21 cellular contexts compared by ENCODE assay signal in genomic region chr16:50448981-50449380, GRCh38.
A peak's percentile ranks its signal among the peaks of the same experiment; 100 is the strongest.
DNase-seq lines count a peak whose midpoint lies in the region; FAIRE-seq and TF ChIP-seq lines count a peak whose summit lies in the region.
"Had no signal": no experiment of that assay in that cellular context is flagged by ENCODE, and none has a peak within 500 bp of the region (broad histone marks: within the 10 kb centered on the region; RNA-seq: fewer than 3 reads in every experiment).

No MANE protein-coding gene starts in this region.

- CTCF ChIA-PET in activated CD4-positive, alpha-beta memory T cell treated with anti-CD3 and anti-CD28 coated beads for 36 hours (lab: Charles Lee) = no interaction called here
- CTCF ChIA-PET in activated CD4-positive, alpha-beta memory T cell treated with anti-CD3 and anti-CD28 coated beads, Interleukin-2, amount 10 ng/mL, durations not matched to agents 7 days and 5 days (lab: Charles Lee) = interaction anchor here (1.7 kb wide), 1 partner anchor 216 kb away, joined by 3 read pairs; no protein-coding TSS in a partner anchor
- CTCF ChIA-PET in H1 (lab: Charles Lee; ENCODE audit: partially characterized antibody) = interaction anchor here (1.0 to 7.5 kb wide), 15 partner anchors 15 to 218 kb away, joined by 3 to 55 read pairs (median 4); no protein-coding TSS in a partner anchor

- H3K4me2 ChIP-seq in H1 (ENCODE audit: insufficient read depth in 1 of 2, low read depth in 2 of 2, low read length in 2 of 2) (0 out of 4 replicates have a peak overlapping the region, but pooled peaks of 1 of the 2 experiments have one; percentile 15), neural progenitor cell (no peak overlapping the region)
- H3K4me2 ChIP-seq: A549 had no signal

- no peak overlapping the region for H3K4me3 Mint-ChIP-seq in activated CD4-positive, alpha-beta memory T cell treated with anti-CD3 and anti-CD28 coated beads for 36 hours
- no peak overlapping the region for H3K4me3 Mint-ChIP-seq in activated CD4-positive, alpha-beta memory T cell treated with anti-CD3 and anti-CD28 coated beads, Interleukin-2, amount 10 ng/mL, durations not matched to agents 7 days and 5 days
- H3K4me3 Mint-ChIP-seq in neural progenitor cell = peak overlapping the region; percentile 57
- H3K4me3 Mint-ChIP-seq: CD4-positive, alpha-beta T cell; HFFc6 had no signal

- peak; percentile 4 for DNase-seq in activated CD4-positive, alpha-beta memory T cell treated with anti-CD3 and anti-CD28 coated beads for 36 hours
- DNase-seq in activated CD4-positive, alpha-beta memory T cell treated with anti-CD3 and anti-CD28 coated beads, Interleukin-2, amount 10 ng/mL, durations not matched to agents 7 days and 5 days = no peak
- no peak for DNase-seq in H1 (ENCODE audit: low read depth in 1 of 2, low spot score in 2 of 2)
- no peak for DNase-seq in neural progenitor cell (ENCODE audit: low spot score)
- no peak for DNase-seq in SK-N-DZ (ENCODE audit: low spot score)
- DNase-seq in stimulated activated CD4-positive, alpha-beta T cell treated with anti-CD3 and anti-CD28 coated beads, Interleukin-15, amount 100 ng/mL, for 24 hours = no peak
- DNase-seq in NCI-H82 treated with DMSO at 0.1 percent for 48 hours (lab: John Stamatoyannopoulos, UW; ENCODE audit: unreplicated experiment) = no peak
- DNase-seq: AML-193; CD4-positive, alpha-beta T cell; DMS79; GDM1; GM23248; HFFc6 had no signal

- no peak overlapping the region for H2AK5ac ChIP-seq in H1 (ENCODE audit: low read depth, low read length)

- H4K5ac ChIP-seq in H1 (ENCODE audit: insufficient read length, low read depth, low read length) = no peak overlapping the region

- H2BK120ac ChIP-seq in H1 (replicated peaks; ENCODE audit: low read depth, low read length) = no peak overlapping the region

- H3K23ac ChIP-seq in H1 (ENCODE audit: insufficient read length) = no peak overlapping the region

- H4K20me1 ChIP-seq in H1 (replicated peaks in 1 of 2; ENCODE audit: control insufficient read depth in 1 of 2, insufficient read depth in 2 of 2, low read length in 2 of 2) (no peaks in the 10 kb centered on the region), neural progenitor cell (ENCODE audit: low read depth) (peaks cover 9% of the 10 kb centered on the region)

- H3K9ac ChIP-seq in H1 (replicated peaks in 1 of 4; ENCODE audit: extremely low read depth in 1 of 4, low read depth in 3 of 4, low read length in 3 of 4) (no peak overlapping the region), neural progenitor cell (no peak overlapping the region)
- H3K9ac ChIP-seq: GM23248 had no signal

- no peak overlapping the region for H3K27ac Mint-ChIP-seq in activated CD4-positive, alpha-beta memory T cell treated with anti-CD3 and anti-CD28 coated beads for 36 hours
- H3K27ac Mint-ChIP-seq in activated CD4-positive, alpha-beta memory T cell treated with anti-CD3 and anti-CD28 coated beads, Interleukin-2, amount 10 ng/mL, durations not matched to agents 7 days and 5 days = no peak overlapping the region
- H3K27ac Mint-ChIP-seq in neural progenitor cell = peak overlapping the region; percentile 85
- H3K27ac Mint-ChIP-seq: CD4-positive, alpha-beta T cell; HFFc6 had no signal

- POLR2A ChIA-PET in activated CD4-positive, alpha-beta memory T cell treated with anti-CD3 and anti-CD28 coated beads for 36 hours (lab: Charles Lee) = no interaction called here
- POLR2A ChIA-PET in activated CD4-positive, alpha-beta memory T cell treated with anti-CD3 and anti-CD28 coated beads, Interleukin-2, amount 10 ng/mL, durations not matched to agents 7 days and 5 days (lab: Charles Lee) = no interaction called here
- POLR2A ChIA-PET in H1 (lab: Charles Lee; ENCODE audit: partially characterized antibody) = no interaction called here

- TF ChIP-seq CTCF in H1 (IDR thresholded peaks at IDR 0.05; ENCODE audit: control extremely low read depth in 1 of 3, insufficient read depth in 1 of 3, low read depth in 1 of 3, low read length in 3 of 3) = peak in 1 of 3 experiments; percentile 8; a peak in 1 of 4 replicates
- no peak for TF ChIP-seq CTCF in neural progenitor cell (IDR thresholded peaks at IDR 0.05)

- no peak overlapping the region for H3K4ac ChIP-seq in H1 (replicated peaks; ENCODE audit: insufficient read length, low read depth, low read length)

- H2BK5ac ChIP-seq in H1 (ENCODE audit: low read depth, low read length) = peak overlapping the region; percentile 17; the same call in 1 of the 2 replicates

- H3K4me3 ChIP-seq in H1 (ENCODE audit: extremely low read depth in 1 of 4, insufficient read depth in 2 of 4, low read depth in 3 of 4, low read length in 4 of 4) = no peak overlapping the region
- H3K4me3 ChIP-seq in neural progenitor cell = no peak overlapping the region
- H3K4me3 ChIP-seq: A549, GM23248 had no signal

- H3K18ac ChIP-seq in H1 (ENCODE audit: extremely low read depth, low read length) = no peak overlapping the region; the same call in 1 of the 2 replicates

- H3K36me3 Mint-ChIP-seq in activated CD4-positive, alpha-beta memory T cell treated with anti-CD3 and anti-CD28 coated beads for 36 hours = no peaks in the 10 kb centered on the region
- H3K36me3 Mint-ChIP-seq in activated CD4-positive, alpha-beta memory T cell treated with anti-CD3 and anti-CD28 coated beads, Interleukin-2, amount 10 ng/mL, durations not matched to agents 7 days and 5 days (ENCODE audit: low read depth) = no peaks in the 10 kb centered on the region
- no peaks in the 10 kb centered on the region for H3K36me3 Mint-ChIP-seq in neural progenitor cell

- 81% methylated on average over 10 of the region's 10 CpGs; no CpG with 5 or more reads in 1 of the 2 experiments for WGBS in H1 (ENCODE audit: extremely low coverage in 1 of 2, insufficient coverage in 1 of 2, insufficient read length in 1 of 2, insufficient replicate concordance in 2 of 2, low coverage in 1 of 2, low lambda C conversion rate in 2 of 2, missing lambda C conversion rate in 1 of 2), 2 experiments

- H3K79me2 ChIP-seq in H1 (ENCODE audit: control insufficient read depth in 1 of 2, insufficient read depth in 2 of 2, low read length in 2 of 2) (no peaks in the 10 kb centered on the region), neural progenitor cell (ENCODE audit: low read depth) (no peaks in the 10 kb centered on the region)

- H3K9me3 ChIP-seq in H1 (ENCODE audit: insufficient read depth in 2 of 2, low read depth in 1 of 2, low read length in 1 of 2) (no peaks in the 10 kb centered on the region), neural progenitor cell (ENCODE audit: low read depth) (no peaks in the 10 kb centered on the region)
- H3K9me3 ChIP-seq: A549, Caco-2 had no signal

- no peaks in the 10 kb centered on the region for H3K36me3 ChIP-seq in H1 (ENCODE audit: control insufficient read depth in 2 of 4, insufficient read depth in 4 of 4, low read length in 3 of 4)
- no peaks in the 10 kb centered on the region for H3K36me3 ChIP-seq in neural progenitor cell

- no peak overlapping the region for H3K27ac ChIP-seq in H1 (ENCODE audit: low read depth, low read length)
- H3K27ac ChIP-seq in neural progenitor cell = no peak overlapping the region
- H3K27ac ChIP-seq: 22Rv1, A549, C4-2B, GM23248, HL-60 had no signal

- H3K4me1 ChIP-seq in H1 (replicated peaks in 1 of 4; ENCODE audit: control insufficient read depth in 3 of 4, insufficient read depth in 4 of 4, low read length in 3 of 4) = peaks cover 9 to 30% (median 17%) of the 10 kb centered on the region in 4 experiments; a peak in 6 of 7 replicates
- peaks cover 24% of the 10 kb centered on the region for H3K4me1 ChIP-seq in neural progenitor cell
- H3K4me1 ChIP-seq: A549, Caco-2 had no signal

- intact Hi-C loops in activated CD4-positive, alpha-beta memory T cell treated with anti-CD3 and anti-CD28 coated beads for 36 hours (cut with micrococcal nuclease) = no loop called here

- TF ChIP-seq EP300 in H1 (IDR thresholded peaks at IDR 0.05; ENCODE audit: borderline replicate concordance in 1 of 2, low read depth in 2 of 2, low read length in 2 of 2) = no peak

- TF ChIP-seq RAD21 in H1 (IDR thresholded peaks at IDR 0.05 in 1 of 2, conservative IDR thresholded peaks at IDR 0.05 in 1 of 2; ENCODE audit: low read depth in 2 of 2, low read length in 2 of 2) = no peak; a peak in 1 of 4 replicates

- no peak overlapping the region; the same call in 1 of the 2 replicates for H2BK12ac ChIP-seq in H1 (ENCODE audit: low read depth, low read length)

- H4K91ac ChIP-seq in H1 (replicated peaks; ENCODE audit: insufficient read length, low read length) = no peak overlapping the region

- no peak overlapping the region for H3K14ac ChIP-seq in H1 (ENCODE audit: insufficient read length)

- no peaks in the 10 kb centered on the region for H3K23me2 ChIP-seq in H1 (ENCODE audit: low read depth, low read length)

- H3K79me1 ChIP-seq in H1 (ENCODE audit: low read depth, low read length) = peaks cover 2% of the 10 kb centered on the region; the same call in 1 of the 2 replicates

- H3K27me3 ChIP-seq in H1 (replicated peaks in 1 of 4; ENCODE audit: control insufficient read depth in 3 of 4, extremely low read depth in 1 of 4, insufficient read depth in 3 of 4, low read length in 3 of 4) (no peaks in the 10 kb centered on the region; a peak in 1 of 7 replicates), neural progenitor cell (no peaks in the 10 kb centered on the region)

- H2AFZ ChIP-seq in H1 (ENCODE audit: low read length) (no peak overlapping the region), neural progenitor cell (replicated peaks) (no peak overlapping the region)
- H2AFZ ChIP-seq: GM23248 had no signal

- no peak overlapping the region for H2BK15ac ChIP-seq in H1 (ENCODE audit: low read length)

- no peak overlapping the region for H4K8ac ChIP-seq in H1 (ENCODE audit: extremely low read depth, insufficient read depth, low read length)

- no peak for FAIRE-seq in H1 (lab: Jason Lieb, UNC)
- FAIRE-seq: A549, D721Med, GM12892, GM18507 had no signal

- peaks cover 4% of the 10 kb centered on the region for H3K4me1 Mint-ChIP-seq in activated CD4-positive, alpha-beta memory T cell treated with anti-CD3 and anti-CD28 coated beads for 36 hours (ENCODE audit: low read depth)
- H3K4me1 Mint-ChIP-seq in activated CD4-positive, alpha-beta memory T cell treated with anti-CD3 and anti-CD28 coated beads, Interleukin-2, amount 10 ng/mL, durations not matched to agents 7 days and 5 days = no peaks in the 10 kb centered on the region
- H3K4me1 Mint-ChIP-seq in neural progenitor cell = peaks cover 66% of the 10 kb centered on the region

- H3F3A ChIP-seq in neural progenitor cell (ENCODE audit: low read depth) = peaks cover 19% of the 10 kb centered on the region

- no peak overlapping the region for H3K56ac ChIP-seq in H1 (replicated peaks; ENCODE audit: insufficient read length, low read depth, low read length)

- H3K27me3 Mint-ChIP-seq in activated CD4-positive, alpha-beta memory T cell treated with anti-CD3 and anti-CD28 coated beads for 36 hours = no peaks in the 10 kb centered on the region
- H3K27me3 Mint-ChIP-seq in activated CD4-positive, alpha-beta memory T cell treated with anti-CD3 and anti-CD28 coated beads, Interleukin-2, amount 10 ng/mL, durations not matched to agents 7 days and 5 days = peaks cover 2% of the 10 kb centered on the region
- H3K27me3 Mint-ChIP-seq in neural progenitor cell (ENCODE audit: insufficient read depth, low read depth) = peaks cover 37% of the 10 kb centered on the region
- H3K27me3 Mint-ChIP-seq: CD4-positive, alpha-beta T cell had no signal

- TF ChIP-seq POLR2A in H1 (IDR thresholded peaks at IDR 0.05; ENCODE audit: control extremely low read depth in 1 of 2, low read depth in 2 of 2, low read length in 2 of 2) = no peak

- H3K9me3 Mint-ChIP-seq in activated CD4-positive, alpha-beta memory T cell treated with anti-CD3 and anti-CD28 coated beads for 36 hours = peaks cover 2% of the 10 kb centered on the region
- no peaks in the 10 kb centered on the region for H3K9me3 Mint-ChIP-seq in activated CD4-positive, alpha-beta memory T cell treated with anti-CD3 and anti-CD28 coated beads, Interleukin-2, amount 10 ng/mL, durations not matched to agents 7 days and 5 days
- H3K9me3 Mint-ChIP-seq in neural progenitor cell = no peaks in the 10 kb centered on the region
- H3K9me3 Mint-ChIP-seq: CD4-positive, alpha-beta T cell; HFFc6 had no signal

- H2BK20ac ChIP-seq in H1 (ENCODE audit: low read length) = no peak overlapping the region
